In the genomic region with DNA sequence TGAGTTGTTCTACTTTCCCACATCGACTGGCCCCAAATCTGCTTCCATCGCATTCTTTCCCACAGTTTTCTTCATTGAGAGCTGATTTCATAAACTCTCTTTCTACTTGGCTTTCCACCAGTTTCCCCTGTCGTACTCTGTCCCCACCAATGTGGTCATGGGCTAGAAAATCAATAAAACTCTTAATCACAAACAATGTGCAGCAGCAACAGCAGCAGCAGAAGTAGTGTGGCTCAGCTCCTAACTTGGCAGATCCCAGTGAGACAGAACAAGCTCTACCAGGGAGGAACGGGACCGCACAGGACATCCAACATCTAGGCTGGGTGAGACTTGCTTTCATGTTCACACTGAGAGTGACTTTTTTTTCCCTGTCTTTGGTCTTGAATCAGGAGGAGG, we compare ENCODE assay signal across 15 cellular contexts. TPM values are rescaled to one million over a fixed set of nuclear protein-coding genes. Genes with fewer than 3 reads are reported as not detected.
DNase-seq lines count a peak whose midpoint lies in the region; ATAC-seq, FAIRE-seq and TF ChIP-seq lines count a peak whose summit lies in the region.
"Had no signal": no experiment of that assay in that cellular context is flagged by ENCODE, and none has a peak within 500 bp of the region (broad histone marks: within the 10 kb centered on the region; RNA-seq: fewer than 3 reads in every experiment).

No MANE protein-coding gene starts in this region.

- TF ChIP-seq CTCF in CD14-positive monocyte (IDR thresholded peaks at IDR 0.05) (no peak), NB4 (IDR thresholded peaks at IDR 0.05; ENCODE audit: low read depth, low read length) (no peak), pancreas (IDR thresholded peaks at IDR 0.05) (no peak)

- peak overlapping the region in 6 of 7 donors; percentile 98 to 100 (median 100) for H3K27ac Mint-ChIP-seq in CD14-positive monocyte
- H3K27ac Mint-ChIP-seq in dendritic cell treated with granulocyte-macrophage colony-stimulating factor and Interleukin-4, amounts not matched to agents 40 ng/mL and 50 ng/mL, for 4 days = peak overlapping the region; percentile 67

- H3K27me3 Mint-ChIP-seq in CD14-positive monocyte (ENCODE audit: low read depth in 3 of 3) = peaks cover 0 to 2% (median 0%) of the 10 kb centered on the region in 3 donors
- peaks cover 7% of the 10 kb centered on the region for H3K27me3 Mint-ChIP-seq in dendritic cell treated with granulocyte-macrophage colony-stimulating factor and Interleukin-4, amounts not matched to agents 40 ng/mL and 50 ng/mL, for 4 days

- intact Hi-C loops in CD14-positive monocyte (cut with micrococcal nuclease) = loop anchor here in 1 of 2 donors (5.0 to 10.0 kb wide), 4 partner anchors 106 to 354 kb away; a partner anchor contains a TSS
- intact Hi-C loops in dendritic cell treated with granulocyte-macrophage colony-stimulating factor and Interleukin-4, amounts not matched to agents 40 ng/mL and 50 ng/mL, for 4 days (cut with micrococcal nuclease) = loop anchor here (10.0 kb wide), 2 partner anchors 104 to 596 kb away; a partner anchor contains a TSS
- intact Hi-C loops in pancreas (cut with DNase I) = no loop called here

- no peaks in the 10 kb centered on the region for H3K27me3 ChIP-seq in pancreas
- H3K27me3 ChIP-seq: Peyer's patch, testis had no signal

- TF ChIP-seq POLR2A in NB4 (IDR thresholded peaks at IDR 0.05; ENCODE audit: extremely low read depth, insufficient read length) = no peak

- ATAC-seq in pancreas = peak in 2 of 4 donors; percentile 6 to 14
- ATAC-seq: left lung had no signal

- peaks cover 4 to 31% (median 16%) of the 10 kb centered on the region in 3 donors for H3K4me1 ChIP-seq in pancreas

- peaks cover 43% of the 10 kb centered on the region for H3K4me1 Mint-ChIP-seq in CD14-positive monocyte
- H3K4me1 Mint-ChIP-seq in dendritic cell treated with granulocyte-macrophage colony-stimulating factor and Interleukin-4, amounts not matched to agents 40 ng/mL and 50 ng/mL, for 4 days (ENCODE audit: low read depth) = peaks cover 54% of the 10 kb centered on the region

- no peaks in the 10 kb centered on the region for H3K36me3 Mint-ChIP-seq in CD14-positive monocyte
- H3K36me3 Mint-ChIP-seq in dendritic cell treated with granulocyte-macrophage colony-stimulating factor and Interleukin-4, amounts not matched to agents 40 ng/mL and 50 ng/mL, for 4 days (ENCODE audit: low read depth) = peaks cover 24% of the 10 kb centered on the region

- 11 to 12% methylated on average over 5 of the region's 5 CpGs for WGBS in pancreas, 2 donors

- DNase-seq in CD14-positive monocyte (ENCODE audit: low spot score) (no peak), NB4 (ENCODE audit: low read depth) (peak; percentile 31), pancreas (peak in 3 of 6 donors; percentile 33 to 51 (median 51)), mesenteric fat pad (ENCODE audit: low spot score) (no peak), medulla oblongata (ENCODE audit: extremely low spot score) (no peak), HEK293T (ENCODE audit: extremely low spot score) (no peak), retina (no peak)
- DNase-seq: activated CD4-positive, alpha-beta T cell treated with anti-CD3 and anti-CD28 coated beads for 1 hour; activated T-cell treated with anti-CD3 and anti-CD28 coated beads, Interleukin-2, amount 50 U/mL, for 1 hour; dermis blood vessel endothelial cell; esophagus squamous epithelium; left lung; Peyer's patch; testis had no signal

- peak overlapping the region in 3 of 4 donors; percentile 47 to 75 (median 53) for H3K27ac ChIP-seq in pancreas
- H3K27ac ChIP-seq: testis had no signal

- peak overlapping the region in 1 of 2 donors; percentile 28 for H3K4me3 Mint-ChIP-seq in CD14-positive monocyte
- no peak overlapping the region for H3K4me3 Mint-ChIP-seq in dendritic cell treated with granulocyte-macrophage colony-stimulating factor and Interleukin-4, amounts not matched to agents 40 ng/mL and 50 ng/mL, for 4 days

- no peaks in the 10 kb centered on the region for H3K9me3 ChIP-seq in pancreas
- H3K9me3 ChIP-seq: esophagus squamous epithelium, left lung, Peyer's patch, testis had no signal

- POLR2A ChIA-PET in HEK293T (lab: Yijun Ruan, JAX) = interaction anchor here (1.0 to 1.3 kb wide), 5 partner anchors 17 to 258 kb away, joined by 3 to 5 read pairs (median 3); a partner anchor contains a TSS

- no peaks in the 10 kb centered on the region for H3K36me3 ChIP-seq in pancreas
- H3K36me3 ChIP-seq: esophagus squamous epithelium, left lung, Peyer's patch had no signal

- CTCF ChIA-PET in HEK293T (lab: Yijun Ruan, JAX) = interaction anchor here (0.6 to 1.2 kb wide), 2 partner anchors 28 to 74 kb away, joined by 3 read pairs; no protein-coding TSS in a partner anchor

- no peak overlapping the region for H3K4me3 ChIP-seq in NB4 (ENCODE audit: low read depth, low read length)
- peak overlapping the region in 1 of 4 donors; percentile 11 for H3K4me3 ChIP-seq in pancreas
- H3K4me3 ChIP-seq: esophagus squamous epithelium, left lung, Peyer's patch, testis had no signal

- H3K9me3 Mint-ChIP-seq in CD14-positive monocyte = peaks cover 0 to 3% (median 0%) of the 10 kb centered on the region in 7 donors
- no peaks in the 10 kb centered on the region for H3K9me3 Mint-ChIP-seq in dendritic cell treated with granulocyte-macrophage colony-stimulating factor and Interleukin-4, amounts not matched to agents 40 ng/mL and 50 ng/mL, for 4 days

- no peak for FAIRE-seq in pancreas (lab: Jason Lieb, UNC)

TF ChIP-seq in HEK293T, 16 proteins besides CTCF, POLR2A, EP300 and RAD21:
- TF ChIP-seq FOXM1 (IDR thresholded peaks at IDR 0.05; ENCODE audit: borderline replicate concordance) (no peak), FOXK2 (IDR thresholded peaks at IDR 0.05) (no peak), BHLHE40 (IDR thresholded peaks at IDR 0.05; ENCODE audit: borderline replicate concordance) (no peak), L3MBTL2 (conservative IDR thresholded peaks at IDR 0.05) (no peak), NFRKB (IDR thresholded peaks at IDR 0.05) (no peak), CTBP1 (IDR thresholded peaks at IDR 0.05; ENCODE audit: borderline replicate concordance) (no peak), LEF1 (IDR thresholded peaks at IDR 0.05; ENCODE audit: borderline replicate concordance) (no peak), ZNF384 (IDR thresholded peaks at IDR 0.05) (no peak), SP1 (IDR thresholded peaks at IDR 0.05) (no peak)
- TF ChIP-seq, protein P1, sequence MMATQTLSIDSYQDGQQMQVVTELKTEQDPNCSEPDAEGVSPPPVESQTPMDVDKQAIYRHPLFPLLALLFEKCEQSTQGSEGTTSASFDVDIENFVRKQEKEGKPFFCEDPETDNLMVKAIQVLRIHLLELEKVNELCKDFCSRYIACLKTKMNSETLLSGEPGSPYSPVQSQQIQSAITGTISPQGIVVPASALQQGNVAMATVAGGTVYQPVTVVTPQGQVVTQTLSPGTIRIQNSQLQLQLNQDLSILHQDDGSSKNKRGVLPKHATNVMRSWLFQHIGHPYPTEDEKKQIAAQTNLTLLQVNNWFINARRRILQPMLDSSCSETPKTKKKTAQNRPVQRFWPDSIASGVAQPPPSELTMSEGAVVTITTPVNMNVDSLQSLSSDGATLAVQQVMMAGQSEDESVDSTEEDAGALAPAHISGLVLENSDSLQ (IDR thresholded peaks at IDR 0.05) = no peak

RNA-seq across cellular contexts. Expression of a gene that starts 3.1 kb away (rescaled TPM):
- polyA plus RNA-seq in CD14-positive monocyte (10 to 100 TPM; 15.4 to 16.8 TPM), pancreas (1 to 10 TPM; 7.1 to 7.3 TPM)
- total RNA-seq in pancreas (10 to 100 TPM; 14.5 to 25.1 (median 18.3) TPM), mesenteric fat pad (81.0 TPM)
